Comparison of ENCODE assay signal across 1 cellular context in genomic region chr16:1094124-1094479, GRCh38.
TF ChIP-seq lines count a peak whose summit lies in the region.

No MANE protein-coding gene starts in this region.

TF ChIP-seq in HepG2, 621 proteins besides CTCF, POLR2A, EP300 and RAD21:
- TF ChIP-seq SIN3B (IDR thresholded peaks at IDR 0.05; ENCODE audit: low read length) (no peak), AKAP8 (CRISPR knock-in tag; IDR thresholded peaks at IDR 0.05) (no peak), ZNF629 (CRISPR knock-in tag; conservative IDR thresholded peaks at IDR 0.05) (peak; percentile 64; the same call in 1 of the 2 replicates), RNF219 (CRISPR knock-in tag; IDR thresholded peaks at IDR 0.05) (no peak), SMARCE1 (IDR thresholded peaks at IDR 0.05; ENCODE audit: borderline replicate concordance) (no peak), IKZF5 (CRISPR knock-in tag; IDR thresholded peaks at IDR 0.05) (no peak; the same call in 1 of the 2 replicates), ZNF296 (CRISPR knock-in tag; conservative IDR thresholded peaks at IDR 0.05) (no peak), GATAD2A (CRISPR knock-in tag; IDR thresholded peaks at IDR 0.05) (0 out of 2 replicates have a peak, but pooled peaks have one; percentile 3), ZNF674 (CRISPR knock-in tag; IDR thresholded peaks at IDR 0.05; ENCODE audit: low read depth) (no peak), CERS6 (CRISPR knock-in tag; IDR thresholded peaks at IDR 0.05) (no peak), ATF7 (IDR thresholded peaks at IDR 0.05) (no peak), ATF7 (CRISPR knock-in tag; IDR thresholded peaks at IDR 0.05) (no peak), SATB2 (CRISPR knock-in tag; IDR thresholded peaks at IDR 0.05) (0 out of 2 replicates have a peak, but pooled peaks have one; percentile 4), AHR (CRISPR knock-in tag; IDR thresholded peaks at IDR 0.05) (no peak), ZNF891 (CRISPR knock-in tag; IDR thresholded peaks at IDR 0.05) (peak; percentile 14; the same call in 1 of the 2 replicates), ZNF510 (CRISPR knock-in tag; IDR thresholded peaks at IDR 0.05; ENCODE audit: low read depth) (no peak), ZFP90 (CRISPR knock-in tag; IDR thresholded peaks at IDR 0.05; ENCODE audit: borderline replicate concordance) (no peak), JDP2 (CRISPR knock-in tag; IDR thresholded peaks at IDR 0.05; ENCODE audit: borderline replicate concordance) (no peak), ZNF777 (CRISPR knock-in tag; IDR thresholded peaks at IDR 0.05) (no peak), EZH2 (conservative IDR thresholded peaks at IDR 0.05; ENCODE audit: low read depth, low read length) (peak; percentile 91), POLR2AphosphoS5 (IDR thresholded peaks at IDR 0.05; ENCODE audit: low read depth, low read length) (no peak), ZGPAT (CRISPR knock-in tag; IDR thresholded peaks at IDR 0.05) (no peak), ZNF124 (CRISPR knock-in tag; IDR thresholded peaks at IDR 0.05) (no peak), TOE1 (CRISPR knock-in tag; IDR thresholded peaks at IDR 0.05) (no peak), HNF4A (CRISPR knock-in tag; IDR thresholded peaks at IDR 0.05) (0 out of 2 replicates have a peak, but pooled peaks have one; percentile 40), NR0B2 (CRISPR knock-in tag; IDR thresholded peaks at IDR 0.05) (0 out of 2 replicates have a peak, but pooled peaks have one; percentile 15)
